26 cellular contexts compared by ENCODE assay signal in the genomic region with DNA sequence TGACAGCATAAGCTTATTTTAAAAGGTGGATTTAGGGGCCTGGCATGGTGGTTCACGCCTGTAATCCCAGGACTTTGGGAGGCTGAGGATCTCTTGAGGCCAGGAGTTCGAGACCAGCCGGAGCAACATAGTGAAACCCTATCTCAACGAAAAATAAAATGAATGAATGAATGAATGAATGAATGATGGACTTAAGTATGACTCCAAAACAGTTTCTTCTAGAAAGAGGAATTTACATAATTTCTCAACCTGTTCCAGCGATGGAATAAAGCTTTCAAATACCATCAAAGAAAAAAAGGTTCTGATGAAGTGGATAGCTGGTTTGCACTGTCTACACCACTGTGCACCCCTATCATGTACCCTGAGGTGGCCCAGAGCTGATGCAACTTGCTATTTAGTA.
"Had no signal": no experiment of that assay in that cellular context is flagged by ENCODE, and none has a peak within 500 bp of the region (broad histone marks: within the 10 kb centered on the region; RNA-seq: fewer than 3 reads in every experiment).

No MANE protein-coding gene starts in this region.

- H3K9me3 ChIP-seq: neutrophil, pancreas, psoas muscle, right lobe of liver, sigmoid colon, stomach, thoracic aorta, thyroid gland, tibial nerve, upper lobe of left lung, vagina had no signal

- H3K27me3 ChIP-seq: neutrophil, pancreas, right lobe of liver, sigmoid colon, stomach, thyroid gland, tibial nerve, upper lobe of left lung, vagina had no signal

- H3K36me3 ChIP-seq: neutrophil, pancreas, right lobe of liver, sigmoid colon, thoracic aorta, thyroid gland had no signal

- H3K4me1 ChIP-seq: pancreas, psoas muscle, right lobe of liver, sigmoid colon, stomach, thyroid gland, tibial nerve, vagina had no signal

- H3K4me3 ChIP-seq: pancreas, psoas muscle, right lobe of liver, sigmoid colon, stomach, thoracic aorta, thyroid gland, tibial nerve, upper lobe of left lung, vagina had no signal

- ATAC-seq: naive thymus-derived CD8-positive, alpha-beta T cell; natural killer cell treated with Interleukin-12 subunit alpha and Interleukin-12 subunit beta and Interleukin-15 and Interleukin-18, amount 100 ng/mL, for 72 hours; pancreas; psoas muscle; right cardiac atrium; right lobe of liver; stimulated activated effector memory CD8-positive, alpha-beta T cell treated with anti-CD3 and anti-CD28 coated beads, Interleukin-12 subunit alpha, Interleukin-12 subunit beta, amount 100 ng/mL, for 72 hours; stimulated activated naive B cell treated with anti-CD40 and anti-IgM and Interleukin-4, amounts not matched to agents 10 μg/mL and 1 μg/mL and 100 μg/mL, for 72 hours had no signal

- DNase-seq: naive thymus-derived CD8-positive, alpha-beta T cell; nephron progenitor cell; nucleus accumbens; pancreas; psoas muscle; right cardiac atrium; right lobe of liver; sigmoid colon; small intestine; stimulated activated CD4-positive, alpha-beta T cell treated with anti-CD3 and anti-CD28 coated beads, Interleukin-15, amount 100 ng/mL, for 24 hours; stimulated activated CD4-positive, alpha-beta T cell treated with anti-CD3 and anti-CD28 coated beads, Interleukin-2, amount 100 ng/mL, for 24 hours; stimulated activated CD4-positive, alpha-beta T cell treated with anti-CD3 and anti-CD28 coated beads, Interleukin-2, amount 100 ng/mL, for 48 hours; stimulated activated CD4-positive, alpha-beta T cell treated with anti-CD3 and anti-CD28 coated beads, Interleukin-4, amount 100 ng/mL, for 24 hours; stimulated activated naive B cell treated with anti-CD40 and anti-IgM and Interleukin-4, amounts not matched to agents 10 μg/mL and 1 μg/mL and 100 μg/mL, for 72 hours; stimulated activated naive CD4-positive, alpha-beta T cell treated with Interleukin-2 at 50 U/mL for 16 hours; stomach; thyroid gland; trophoblast cell; upper lobe of left lung had no signal

- H3K27ac ChIP-seq: neutrophil, pancreas, psoas muscle, right lobe of liver, sigmoid colon, stomach, thoracic aorta, thyroid gland, tibial nerve, upper lobe of left lung, vagina had no signal

- FAIRE-seq: pancreas, small intestine, urothelium cell line had no signal
